ENCODE assay signal across 20 cellular contexts in the genomic region with DNA sequence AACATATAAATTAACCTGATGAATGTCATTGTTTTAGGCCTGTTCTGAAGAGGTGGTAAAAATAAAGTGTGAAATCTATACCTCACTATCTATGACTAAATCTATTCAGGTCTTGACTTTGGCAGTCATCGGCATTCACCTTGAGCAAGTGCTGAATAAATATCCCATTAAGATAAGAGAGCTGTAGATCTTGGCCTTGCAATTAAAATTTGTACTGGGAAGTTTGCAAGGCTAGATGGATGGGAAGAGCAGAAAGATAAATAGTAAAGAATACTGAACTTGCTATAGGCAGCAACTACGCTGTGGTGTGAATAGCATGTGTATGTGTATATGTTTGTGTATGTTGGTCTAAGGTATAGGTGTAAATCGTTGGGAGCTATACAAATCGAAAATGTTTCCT.
DNase-seq lines count a peak whose midpoint lies in the region; ATAC-seq, FAIRE-seq and TF ChIP-seq lines count a peak whose summit lies in the region.
"Had no signal": no experiment of that assay in that cellular context is flagged by ENCODE, and none has a peak within 500 bp of the region (broad histone marks: within the 10 kb centered on the region; RNA-seq: fewer than 3 reads in every experiment).

No MANE protein-coding gene starts in this region.

- H3K9me3 ChIP-seq in A549 (no peaks in the 10 kb centered on the region), HEK293 (ENCODE audit: control insufficient read depth, insufficient read depth, low read depth, low read length) (no peaks in the 10 kb centered on the region), BE2C (no peaks in the 10 kb centered on the region)

- DNase-seq in A549 (ENCODE audit: low read depth in 1 of 2, low spot score in 1 of 2) (no peak), NOMO-1 treated with DMSO at 0.1 percent for 48 hours (lab: John Stamatoyannopoulos, UW; ENCODE audit: unreplicated experiment) (no peak), BE2C (no peak)
- DNase-seq: CD8-positive, alpha-beta T cell; DMS 273 treated with DMSO at 0.1 percent for 48 hours; DND-41; EL; KBM-7 had no signal

- no peak for TF ChIP-seq RAD21 in A549 (conservative IDR thresholded peaks at IDR 0.05 in 1 of 2, IDR thresholded peaks at IDR 0.05 in 1 of 2)

- FAIRE-seq in A549 (lab: Jason Lieb, UNC), result no peak
- FAIRE-seq: GM12891, GM19239, H1, HepG2 had no signal

- TF ChIP-seq CTCF in A549 (IDR thresholded peaks at IDR 0.05) (no peak), HEK293 (tag by site-specific recombination; IDR thresholded peaks at IDR 0.05) (no peak), VCaP (conservative IDR thresholded peaks at IDR 0.05) (no peak), nephron (IDR thresholded peaks at IDR 0.05; ENCODE audit: unreplicated experiment in 3 of 3) (no peak), BE2C (IDR thresholded peaks at IDR 0.05; ENCODE audit: low read depth, low read length) (no peak)

- no peak overlapping the region for H3K4me3 Mint-ChIP-seq in nephron
- H3K4me3 Mint-ChIP-seq: CD8-positive, alpha-beta T cell; IgD-negative memory B cell had no signal

- TF ChIP-seq EP300 in A549 (IDR thresholded peaks at IDR 0.05), result no peak

- ATAC-seq in A549, result no peak
- no peak for ATAC-seq in HG03139 (IDR thresholded peaks at IDR 0.05; ENCODE audit: unreplicated experiment)
- no peak for ATAC-seq in HG02623 (IDR thresholded peaks at IDR 0.05; ENCODE audit: unreplicated experiment)
- ATAC-seq: CD8-positive, alpha-beta T cell; HepG2 had no signal

- H3K27ac Mint-ChIP-seq in nephron, result peak overlapping the region; percentile 57 to 83 (median 73)
- H3K27ac Mint-ChIP-seq: CD8-positive, alpha-beta T cell; IgD-negative memory B cell had no signal

- H3K4me1 ChIP-seq in A549 (peaks cover 15% of the 10 kb centered on the region), HEK293 (ENCODE audit: control insufficient read depth, insufficient read depth, low read length) (0 out of 2 replicates have a peak, but pooled peaks cover 2% of the 10 kb centered on the region), BE2C (peaks cover 16% of the 10 kb centered on the region)
- H3K4me1 ChIP-seq: BLaER1 treated with 17β-estradiol and CSF1 and Interleukin-3, amounts not matched to agents 10 nM and 100 nM; HAP-1 had no signal

- POLR2A ChIA-PET in A549 (lab: Yijun Ruan, JAX) (no interaction called here), HEK293 (lab: Yijun Ruan, JAX) (interaction anchor here (0.6 kb wide), 1 partner anchor 568 kb away, joined by 6 read pairs; no protein-coding TSS in a partner anchor)

- H3K27me3 ChIP-seq in BE2C, result no peaks in the 10 kb centered on the region
- H3K27me3 ChIP-seq: BLaER1 treated with 17β-estradiol and CSF1 and Interleukin-3, amounts not matched to agents 10 nM and 100 nM had no signal

- 31% methylated on average over 4 of the region's 4 CpGs for whole genome bisulfite sequencing in A549 (ENCODE audit: missing lambda C conversion rate)

- H3K36me3 ChIP-seq in HEK293 (ENCODE audit: control insufficient read depth in 2 of 2, insufficient read depth in 1 of 2, low read length in 2 of 2) (no peaks in the 10 kb centered on the region), BE2C (no peaks in the 10 kb centered on the region)
- H3K36me3 ChIP-seq: BLaER1 treated with 17β-estradiol and CSF1 and Interleukin-3, amounts not matched to agents 10 nM and 100 nM; HAP-1 had no signal

- no peak overlapping the region for H3K4me3 ChIP-seq in A549
- no peak overlapping the region for H3K4me3 ChIP-seq in HEK293 (ENCODE audit: low read depth, low read length)
- H3K4me3 ChIP-seq in BE2C (ENCODE audit: low read depth, low read length), result no peak overlapping the region
- H3K4me3 ChIP-seq: BLaER1 treated with 17β-estradiol and CSF1 and Interleukin-3, amounts not matched to agents 10 nM and 100 nM; HAP-1 had no signal

- H3K4me2 ChIP-seq in A549, result peak overlapping the region; percentile 60; the same call in 2 of the 3 replicates
- H3K4me2 ChIP-seq: BLaER1 treated with 17β-estradiol and CSF1 and Interleukin-3, amounts not matched to agents 10 nM and 100 nM had no signal

- peaks cover 35% of the 10 kb centered on the region for H3K4me1 Mint-ChIP-seq in nephron

- no peaks in the 10 kb centered on the region for H3K36me3 Mint-ChIP-seq in nephron (ENCODE audit: low read depth)
- H3K36me3 Mint-ChIP-seq: CD8-positive, alpha-beta T cell; IgD-negative memory B cell had no signal

- peaks cover 10% of the 10 kb centered on the region for H3K9me3 Mint-ChIP-seq in nephron
- H3K9me3 Mint-ChIP-seq: CD8-positive, alpha-beta T cell had no signal

- H3K27ac ChIP-seq in A549 (peak overlapping the region in 1 of 2 experiments; percentile 52; a peak in 2 of 6 replicates), HEK293 (ENCODE audit: extremely low read depth, low read depth, low read length) (no peak overlapping the region), VCaP (peak overlapping the region; percentile 13; the same call in 1 of the 2 replicates)
- H3K27ac ChIP-seq: BLaER1 treated with 17β-estradiol and CSF1 and Interleukin-3, amounts not matched to agents 10 nM and 100 nM had no signal

- TF ChIP-seq POLR2A in A549 (IDR thresholded peaks at IDR 0.05; ENCODE audit: low read length), result no peak

- CTCF ChIA-PET in A549 (lab: Yijun Ruan, JAX), result no interaction called here
- CTCF ChIA-PET in HEK293 (lab: Yijun Ruan, JAX), result interaction anchor here (0.7 kb wide), 1 partner anchor 338 kb away, joined by 3 read pairs; no protein-coding TSS in a partner anchor

- no peaks in the 10 kb centered on the region for H3K27me3 Mint-ChIP-seq in nephron (ENCODE audit: low read depth)

TF ChIP-seq in A549, 52 proteins besides CTCF, POLR2A, EP300 and RAD21 (continues in another document):
- TF ChIP-seq EHMT2 (IDR thresholded peaks at IDR 0.05; ENCODE audit: low read depth) (no peak), ESRRA (IDR thresholded peaks at IDR 0.05; ENCODE audit: borderline replicate concordance, low read length) (no peak), SREBF2 (IDR thresholded peaks at IDR 0.05) (no peak), RARB (CRISPR knock-in tag; IDR thresholded peaks at IDR 0.05) (no peak), POLR2AphosphoS2 (conservative IDR thresholded peaks at IDR 0.05; ENCODE audit: low read length) (no peak), CBX2 (IDR thresholded peaks at IDR 0.05; ENCODE audit: borderline replicate concordance, low read depth) (no peak)
- TF ChIP-seq, protein P1, sequence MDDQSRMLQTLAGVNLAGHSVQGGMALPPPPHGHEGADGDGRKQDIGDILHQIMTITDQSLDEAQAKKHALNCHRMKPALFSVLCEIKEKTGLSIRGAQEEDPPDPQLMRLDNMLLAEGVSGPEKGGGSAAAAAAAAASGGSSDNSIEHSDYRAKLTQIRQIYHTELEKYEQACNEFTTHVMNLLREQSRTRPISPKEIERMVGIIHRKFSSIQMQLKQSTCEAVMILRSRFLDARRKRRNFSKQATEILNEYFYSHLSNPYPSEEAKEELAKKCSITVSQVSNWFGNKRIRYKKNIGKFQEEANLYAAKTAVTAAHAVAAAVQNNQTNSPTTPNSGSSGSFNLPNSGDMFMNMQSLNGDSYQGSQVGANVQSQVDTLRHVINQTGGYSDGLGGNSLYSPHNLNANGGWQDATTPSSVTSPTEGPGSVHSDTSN (IDR thresholded peaks at IDR 0.05), result no peak
- TF ChIP-seq, protein P2, sequence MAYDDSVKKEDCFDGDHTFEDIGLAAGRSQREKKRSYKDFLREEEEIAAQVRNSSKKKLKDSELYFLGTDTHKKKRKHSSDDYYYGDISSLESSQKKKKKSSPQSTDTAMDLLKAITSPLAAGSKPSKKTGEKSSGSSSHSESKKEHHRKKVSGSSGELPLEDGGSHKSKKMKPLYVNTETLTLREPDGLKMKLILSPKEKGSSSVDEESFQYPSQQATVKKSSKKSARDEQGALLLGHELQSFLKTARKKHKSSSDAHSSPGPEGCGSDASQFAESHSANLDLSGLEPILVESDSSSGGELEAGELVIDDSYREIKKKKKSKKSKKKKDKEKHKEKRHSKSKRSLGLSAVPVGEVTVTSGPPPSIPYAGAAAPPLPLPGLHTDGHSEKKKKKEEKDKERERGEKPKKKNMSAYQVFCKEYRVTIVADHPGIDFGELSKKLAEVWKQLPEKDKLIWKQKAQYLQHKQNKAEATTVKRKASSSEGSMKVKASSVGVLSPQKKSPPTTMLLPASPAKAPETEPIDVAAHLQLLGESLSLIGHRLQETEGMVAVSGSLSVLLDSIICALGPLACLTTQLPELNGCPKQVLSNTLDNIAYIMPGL (CRISPR knock-in tag; IDR thresholded peaks at IDR 0.05; ENCODE audit: borderline replicate concordance), result no peak

TF ChIP-seq in HEK293, 187 proteins besides CTCF, POLR2A, EP300 and RAD21 (continues in another document):
- TF ChIP-seq ZNF48 (tag by site-specific recombination; IDR thresholded peaks at IDR 0.05), result no peak
- TF ChIP-seq ZSCAN30 (tag by site-specific recombination; IDR thresholded peaks at IDR 0.05), result no peak
- no peak for TF ChIP-seq ZNF585B (tag by site-specific recombination; IDR thresholded peaks at IDR 0.05)
- TF ChIP-seq, protein P3, sequence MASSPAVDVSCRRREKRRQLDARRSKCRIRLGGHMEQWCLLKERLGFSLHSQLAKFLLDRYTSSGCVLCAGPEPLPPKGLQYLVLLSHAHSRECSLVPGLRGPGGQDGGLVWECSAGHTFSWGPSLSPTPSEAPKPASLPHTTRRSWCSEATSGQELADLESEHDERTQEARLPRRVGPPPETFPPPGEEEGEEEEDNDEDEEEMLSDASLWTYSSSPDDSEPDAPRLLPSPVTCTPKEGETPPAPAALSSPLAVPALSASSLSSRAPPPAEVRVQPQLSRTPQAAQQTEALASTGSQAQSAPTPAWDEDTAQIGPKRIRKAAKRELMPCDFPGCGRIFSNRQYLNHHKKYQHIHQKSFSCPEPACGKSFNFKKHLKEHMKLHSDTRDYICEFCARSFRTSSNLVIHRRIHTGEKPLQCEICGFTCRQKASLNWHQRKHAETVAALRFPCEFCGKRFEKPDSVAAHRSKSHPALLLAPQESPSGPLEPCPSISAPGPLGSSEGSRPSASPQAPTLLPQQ (tag by site-specific recombination; IDR thresholded peaks at IDR 0.05), result no peak
- no peak for TF ChIP-seq ZNF560 (tag by site-specific recombination; IDR thresholded peaks at IDR 0.05; ENCODE audit: borderline replicate concordance)
- TF ChIP-seq ZNF529 (tag by site-specific recombination; IDR thresholded peaks at IDR 0.05; ENCODE audit: insufficient replicate concordance), result no peak
- TF ChIP-seq, protein P4, sequence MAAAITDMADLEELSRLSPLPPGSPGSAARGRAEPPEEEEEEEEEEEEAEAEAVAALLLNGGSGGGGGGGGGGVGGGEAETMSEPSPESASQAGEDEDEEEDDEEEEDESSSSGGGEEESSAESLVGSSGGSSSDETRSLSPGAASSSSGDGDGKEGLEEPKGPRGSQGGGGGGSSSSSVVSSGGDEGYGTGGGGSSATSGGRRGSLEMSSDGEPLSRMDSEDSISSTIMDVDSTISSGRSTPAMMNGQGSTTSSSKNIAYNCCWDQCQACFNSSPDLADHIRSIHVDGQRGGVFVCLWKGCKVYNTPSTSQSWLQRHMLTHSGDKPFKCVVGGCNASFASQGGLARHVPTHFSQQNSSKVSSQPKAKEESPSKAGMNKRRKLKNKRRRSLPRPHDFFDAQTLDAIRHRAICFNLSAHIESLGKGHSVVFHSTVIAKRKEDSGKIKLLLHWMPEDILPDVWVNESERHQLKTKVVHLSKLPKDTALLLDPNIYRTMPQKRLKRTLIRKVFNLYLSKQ (tag by site-specific recombination; IDR thresholded peaks at IDR 0.05; ENCODE audit: borderline replicate concordance), result no peak
- peak; percentile 28; the same call in 1 of the 2 replicates for TF ChIP-seq FEZF1 (tag by site-specific recombination; IDR thresholded peaks at IDR 0.05)
